In the genomic region with DNA sequence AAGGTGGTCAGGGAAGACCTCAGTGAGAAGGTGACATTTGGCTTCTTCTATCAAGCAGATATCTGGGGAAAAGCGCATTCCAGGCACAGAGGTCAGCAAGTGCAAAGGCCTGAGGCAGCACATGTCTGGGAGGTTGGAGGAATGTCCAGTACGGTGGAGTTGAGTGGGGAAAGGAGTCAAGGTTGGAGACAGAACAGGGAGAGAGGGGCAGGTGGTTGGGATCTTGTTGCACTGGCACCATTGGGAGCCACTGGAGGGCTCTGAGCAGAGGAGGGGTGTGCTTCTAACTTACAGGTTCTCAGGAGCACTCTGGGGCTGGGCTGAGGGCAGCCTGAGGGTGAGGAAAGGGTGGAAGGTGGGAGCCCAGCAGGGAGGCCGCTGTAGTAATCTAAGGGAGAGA, we compare ENCODE assay signal across 1 cellular context.
TF ChIP-seq lines count a peak whose summit lies in the region.

No MANE protein-coding gene starts in this region.

TF ChIP-seq in H1, 55 proteins besides CTCF, POLR2A, EP300 and RAD21:
- TF ChIP-seq PHF8 (conservative IDR thresholded peaks at IDR 0.05; ENCODE audit: low read depth, low read length), result no peak
- no peak for TF ChIP-seq GABPA (IDR thresholded peaks at IDR 0.05; ENCODE audit: borderline replicate concordance, insufficient read depth, low read length)
- TF ChIP-seq KDM4A (IDR thresholded peaks at IDR 0.05; ENCODE audit: low read depth, low read length, severe bottlenecking), result no peak
- TF ChIP-seq SUZ12 (IDR thresholded peaks at IDR 0.05; ENCODE audit: low read length), result no peak
- TF ChIP-seq TBP (IDR thresholded peaks at IDR 0.05; ENCODE audit: low read depth, low read length), result no peak
- TF ChIP-seq BCL11A (IDR thresholded peaks at IDR 0.05; ENCODE audit: low read depth in 2 of 2, low read length in 2 of 2), result no peak
